16 cellular contexts compared by ENCODE assay signal in genomic region chr16:50721549-50722409, GRCh38. TPM values are rescaled to one million over a fixed set of nuclear protein-coding genes. Genes with fewer than 3 reads are reported as not detected.
DNase-seq lines count a peak whose midpoint lies in the region; ATAC-seq and TF ChIP-seq lines count a peak whose summit lies in the region.
"Had no signal": no experiment of that assay in that cellular context is flagged by ENCODE, and none has a peak within 500 bp of the region (broad histone marks: within the 10 kb centered on the region; RNA-seq: fewer than 3 reads in every experiment).

No MANE protein-coding gene starts in this region.

- ATAC-seq in PC-3 (peak; percentile 50; the same call in 1 of the 2 replicates), HG02798 (IDR thresholded peaks at IDR 0.05; ENCODE audit: poor library complexity, unreplicated experiment) (no peak)
- ATAC-seq: stimulated activated naive CD8-positive, alpha-beta T cell treated with anti-CD3 and anti-CD28 coated beads, Interleukin-15, Interleukin-2, amounts not matched to agents 100 U/mL and 50 U/mL, for 24 hours had no signal

- H3K4me2 ChIP-seq in PC-3 (ENCODE audit: low read length): no peak overlapping the region

- no peak overlapping the region for H3K9ac ChIP-seq in PC-3 (ENCODE audit: low read length)

- no peaks in the 10 kb centered on the region for H3K9me2 ChIP-seq in PC-3 (replicated peaks; ENCODE audit: low read length)

- TF ChIP-seq POLR2A in spleen (IDR thresholded peaks at IDR 0.05): no peak

- H3F3A ChIP-seq in PC-3 (ENCODE audit: low read length, unreplicated experiment): no peaks in the 10 kb centered on the region

- no peaks in the 10 kb centered on the region for H4K20me1 ChIP-seq in PC-3 (ENCODE audit: low read length)

- CTCF ChIA-PET in PC-3 (lab: Charles Lee): no interaction called here

- peaks cover 24% of the 10 kb centered on the region for H3K36me3 Mint-ChIP-seq in activated T-cell treated with anti-CD3 and anti-CD28 coated beads, Interleukin-2, amount 50 U/mL, for 24 hours (ENCODE audit: low read depth)

- POLR2A ChIA-PET in PC-3 (lab: Charles Lee; ENCODE audit: unreplicated experiment): no interaction called here

- no peak overlapping the region for H2AFZ ChIP-seq in PC-3 (ENCODE audit: low read length)

- no peak for DNase-seq in activated T-cell treated with anti-CD3 and anti-CD28 coated beads, Interleukin-2, amount 50 U/mL, for 24 hours
- DNase-seq in activated T-cell treated with anti-CD3 and anti-CD28 coated beads, Interleukin-2, amount 50 U/mL, for 1 hour: no peak
- peak; percentile 57 for DNase-seq in PC-3
- no peak for DNase-seq in epithelial cell of prostate (ENCODE audit: low read depth, low spot score)
- no peak for DNase-seq in spleen
- DNase-seq in effector memory CD4-positive, alpha-beta T cell: no peak
- DNase-seq in HPDE6-E6E7 (ENCODE audit: extremely low spot score): no peak
- DNase-seq: amygdala; COR-L47; NCI-H1436; NCI-H226; stimulated activated naive CD8-positive, alpha-beta T cell treated with anti-CD3 and anti-CD28 coated beads, Interleukin-15, Interleukin-2, amounts not matched to agents 100 U/mL and 50 U/mL, for 24 hours had no signal

- peaks cover 40% of the 10 kb centered on the region for H3K4me1 Mint-ChIP-seq in activated T-cell treated with anti-CD3 and anti-CD28 coated beads, Interleukin-2, amount 50 U/mL, for 24 hours (ENCODE audit: low read depth)

- no peak overlapping the region for H3K4me3 ChIP-seq in PC-3 (ENCODE audit: low read length)
- H3K4me3 ChIP-seq in spleen: no peak overlapping the region
- no peak overlapping the region for H3K4me3 ChIP-seq in effector memory CD4-positive, alpha-beta T cell (ENCODE audit: insufficient read depth, low read depth, low read length, poor library complexity, severe bottlenecking)
- H3K4me3 ChIP-seq: SJSA1 had no signal

- H3K36me3 ChIP-seq in PC-3 (ENCODE audit: low read depth, low read length) (no peaks in the 10 kb centered on the region), spleen (peaks cover 0 to 51% (median 0%) of the 10 kb centered on the region in 6 donors)
- peaks cover 22% of the 10 kb centered on the region for H3K36me3 ChIP-seq in effector memory CD4-positive, alpha-beta T cell (ENCODE audit: control insufficient read depth, insufficient read depth, low read length)
- H3K36me3 ChIP-seq: SJSA1 had no signal

- BruUV-seq in PC-3 (replicated peaks; lab: Mats Ljungman, UMichigan): no TSS peak

- H3K79me2 ChIP-seq in PC-3 (ENCODE audit: low read length): no peaks in the 10 kb centered on the region

- H3K27ac ChIP-seq in PC-3 (ENCODE audit: low read length) (no peak overlapping the region), epithelial cell of prostate (peak overlapping the region; percentile 18), spleen (peak overlapping the region in 5 of 8 donors; percentile 29 to 78 (median 55))
- no peak overlapping the region for H3K27ac ChIP-seq in effector memory CD4-positive, alpha-beta T cell (ENCODE audit: insufficient read depth, low read length, poor library complexity, severe bottlenecking)
- H3K27ac ChIP-seq: SJSA1 had no signal

- H3K27me3 ChIP-seq in PC-3 (ENCODE audit: low read length) (no peaks in the 10 kb centered on the region), spleen (replicated peaks in 1 of 7) (no peaks in the 10 kb centered on the region)
- no peaks in the 10 kb centered on the region for H3K27me3 ChIP-seq in effector memory CD4-positive, alpha-beta T cell (replicated peaks; ENCODE audit: control insufficient read depth, insufficient read depth, low read length, poor library complexity, severe bottlenecking)
- H3K27me3 ChIP-seq: SJSA1 had no signal

- 81 to 86% (median 85%) methylated on average over 6 of the region's 6 CpGs for WGBS in spleen, 5 donors

- H3K27ac Mint-ChIP-seq in activated T-cell treated with anti-CD3 and anti-CD28 coated beads, Interleukin-2, amount 50 U/mL, for 24 hours: peak overlapping the region; percentile 6

- H3K9me3 ChIP-seq in PC-3 (ENCODE audit: low read length): no peaks in the 10 kb centered on the region
- peaks cover 0 to 15% (median 10%) of the 10 kb centered on the region in 8 donors for H3K9me3 ChIP-seq in spleen
- peaks cover 12% of the 10 kb centered on the region for H3K9me3 ChIP-seq in effector memory CD4-positive, alpha-beta T cell (ENCODE audit: control insufficient read depth, low read length)
- H3K9me3 ChIP-seq: SJSA1 had no signal

- H3K27me3 Mint-ChIP-seq in activated T-cell treated with anti-CD3 and anti-CD28 coated beads, Interleukin-2, amount 50 U/mL, for 24 hours: no peaks in the 10 kb centered on the region

- intact Hi-C loops in PC-3 (cut with micrococcal nuclease): no loop called here
- intact Hi-C loops in spleen (cut with DNase I; ENCODE audit: low total_unique reads): no loop called here

- H3K9me3 Mint-ChIP-seq in activated T-cell treated with anti-CD3 and anti-CD28 coated beads, Interleukin-2, amount 50 U/mL, for 24 hours: peaks cover 11% of the 10 kb centered on the region

- H3K4me1 ChIP-seq in PC-3 (ENCODE audit: insufficient read depth, low read length) (peaks cover 11% of the 10 kb centered on the region), spleen (peaks cover 4 to 59% (median 11%) of the 10 kb centered on the region in 6 donors)
- peaks cover 8% of the 10 kb centered on the region for H3K4me1 ChIP-seq in effector memory CD4-positive, alpha-beta T cell (ENCODE audit: control insufficient read depth, insufficient read depth, low read length, poor library complexity, severe bottlenecking)
- H3K4me1 ChIP-seq: SJSA1 had no signal

- H3K4me3 Mint-ChIP-seq in activated T-cell treated with anti-CD3 and anti-CD28 coated beads, Interleukin-2, amount 50 U/mL, for 24 hours: no peak overlapping the region

- no peak for TF ChIP-seq CTCF in PC-3 (conservative IDR thresholded peaks at IDR 0.05; ENCODE audit: low read depth, low read length)
- TF ChIP-seq CTCF in spleen (IDR thresholded peaks at IDR 0.05 in 8 of 11, conservative IDR thresholded peaks at IDR 0.05 in 3 of 11): no peak

RNA-seq across cellular contexts. Expression of gene CYLD, which starts 20.1 kb away (rescaled TPM):
- total RNA-seq in PC-3 (2014; rRNA removed): 8.5 and 8.6 TPM in 2 replicates
- total RNA-seq in spleen: 100 to 1,000 TPM in 6 of 7 donors, 10 to 100 TPM in 1; 90.3 to 133 (median 108) TPM
- polyA plus RNA-seq in spleen: 10 to 100 TPM; 19.9 to 31.0 (median 30.7) TPM

RNA-seq across cellular contexts. Expression of gene NOD2, which starts 28.4 kb away (rescaled TPM):
- total RNA-seq in PC-3 (2014; rRNA removed) (0.07 TPM in 1 of 2 replicates, not detected in the other), spleen (10 to 100 TPM in 3 of 7 donors, 1 to 10 TPM in 4; 5.6 to 23.2 (median 9.9) TPM)
- polyA plus RNA-seq in spleen: 1 to 10 TPM in 2 of 3 donors, under 1 TPM in 1; 0.41 to 2.8 (median 2.3) TPM
- polyA plus RNA-seq: AG04450 had no signal

RNA-seq across cellular contexts. Expression of gene SNX20, which starts 40.7 kb away (rescaled TPM):
- total RNA-seq in PC-3 (2014; rRNA removed) (not detected in 2 replicates), spleen (10 to 100 TPM; 27.2 to 50.5 (median 34.7) TPM)
- 10 to 100 TPM; 17.6 to 24.6 (median 23.7) TPM for polyA plus RNA-seq in spleen
- total RNA-seq: chondrocyte, SJSA1 had no signal
- polyA plus RNA-seq: AG04450 had no signal

Comparison
In these comparisons a context has a peak if more than half of its experiments do, and no peak if none do; other contexts are left out.
1. H3K27ac ChIP-seq: peak in epithelial cell of prostate (single experiment) and spleen (5 of 8); none in PC-3 (single experiment) and effector memory CD4-positive, alpha-beta T cell (single experiment).
2. RNA of gene SNX20, which starts 40.7 kb away (total RNA-seq): 27.2 to 50.5 TPM in spleen; not detected in PC-3; every median in the first group is over 10 times any median in the second.